In the genomic region with DNA sequence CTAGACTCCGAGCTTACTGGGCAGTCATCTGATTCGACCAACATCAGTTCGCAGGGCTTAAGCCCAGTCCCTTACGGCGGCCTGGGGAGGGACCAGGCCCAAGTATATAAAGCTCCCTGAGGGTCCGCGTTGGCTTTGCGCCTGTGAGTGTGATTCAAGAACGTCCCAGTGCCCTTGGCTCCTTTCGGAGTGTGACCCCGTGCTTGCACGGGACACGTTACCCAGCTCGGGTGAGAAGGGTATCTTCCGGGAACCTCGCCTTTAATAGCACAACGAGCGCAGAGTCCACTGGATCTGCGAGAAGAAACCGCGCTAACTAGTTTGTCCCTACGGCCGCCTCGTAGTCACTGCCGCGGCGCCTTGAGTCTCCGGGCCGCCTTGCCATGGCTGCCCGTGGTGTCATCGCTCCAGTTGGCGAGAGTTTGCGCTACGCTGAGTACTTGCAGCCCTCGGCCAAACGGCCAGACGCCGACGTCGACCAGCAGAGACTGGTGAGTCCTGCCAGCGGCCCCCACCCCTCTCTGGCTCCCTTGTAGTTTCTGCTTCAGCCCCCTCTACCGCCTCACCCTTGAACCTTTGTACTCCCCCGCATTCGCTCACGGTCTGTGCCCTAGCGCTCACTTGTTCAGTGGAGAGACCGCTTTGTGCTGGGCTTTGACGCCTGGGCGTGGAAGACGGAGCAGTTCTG, we compare ENCODE assay signal across 8 cellular contexts. TPM values are rescaled to one million over a fixed set of nuclear protein-coding genes. Genes with fewer than 3 reads are reported as not detected.
DNase-seq lines count a peak whose midpoint lies in the region; FAIRE-seq and TF ChIP-seq lines count a peak whose summit lies in the region.

A gene (plus strand): TSS at position 343 of the 688 bp plus-strand sequence. CDS start 41 bp downstream, at position 384.

- H3K27ac ChIP-seq in GM23248: peak within 1 kb of the TSS; percentile 83

- peak within 1 kb of the TSS; percentile 85 for H3K9ac ChIP-seq in GM23248

- no peak for FAIRE-seq in HTR-8/SVneo (lab: Jason Lieb, UNC)

- TF ChIP-seq CTCF in kidney epithelial cell (IDR thresholded peaks at IDR 0.05; ENCODE audit: insufficient read depth, low read length, poor library complexity, severe bottlenecking): peak; percentile 8

- H3K27me3 ChIP-seq in GM23248 (replicated peaks; ENCODE audit: insufficient read depth): no peaks in the 10 kb centered on the region
- H3K27me3 ChIP-seq in kidney epithelial cell (ENCODE audit: control insufficient read depth, insufficient read depth, low read length): no peaks in the 10 kb centered on the region

- peak within 1 kb of the TSS; percentile 75 for H3K4me2 ChIP-seq in GM23248 (ENCODE audit: unreplicated experiment)

- H3K4me3 ChIP-seq in GM23248: peak within 1 kb of the TSS; percentile 86
- H3K4me3 ChIP-seq in kidney epithelial cell (ENCODE audit: low read depth, low read length): peak within 1 kb of the TSS; percentile 52

- in situ Hi-C loops in GM23248 (cut with MboI): no loop called here

- H3F3A ChIP-seq in GM23248 (ENCODE audit: insufficient read depth): no peaks in the 10 kb centered on the region

- H3K36me3 ChIP-seq in GM23248 (ENCODE audit: low read depth) (0 out of 2 replicates have a peak, but pooled peaks cover 3% of the 10 kb centered on the region), kidney epithelial cell (ENCODE audit: control insufficient read depth, insufficient read depth, low read length) (no peaks in the 10 kb centered on the region)

- H3K79me2 ChIP-seq in GM23248 (ENCODE audit: insufficient read depth): peaks cover 47% of the 10 kb centered on the region

- H4K20me1 ChIP-seq in GM23248 (ENCODE audit: insufficient read depth): no peaks in the 10 kb centered on the region

- no peaks in the 10 kb centered on the region for H3K9me2 ChIP-seq in GM23248 (ENCODE audit: insufficient read depth)

- WGBS in GM23248 (ENCODE audit: low coverage in 1 of 2, low lambda C conversion rate in 2 of 2, missing lambda C conversion rate in 2 of 2), 2 experiments: 3% methylated on average over 48 to 50 of the region's 50 CpGs

- peak; percentile 96 for DNase-seq in ELF-1 (ENCODE audit: low read depth, low spot score)
- DNase-seq in GM23248: peak; percentile 94
- DNase-seq in M059J (ENCODE audit: low read depth): peak; percentile 80
- DNase-seq in activated CD4-positive, alpha-beta T cell treated with anti-CD3 and anti-CD28 coated beads for 1 hour: peak; percentile 70
- peak; percentile 75 for DNase-seq in cerebellum (ENCODE audit: low spot score)
- DNase-seq in kidney epithelial cell (ENCODE audit: low read depth): no peak
- peak; percentile 82 for DNase-seq in stimulated activated CD4-positive, alpha-beta T cell treated with anti-CD3 and anti-CD28 coated beads, Interleukin-15, amount 100 ng/mL, for 24 hours
- no peak for DNase-seq in HTR-8/SVneo (ENCODE audit: insufficient read length, low spot score)

- no peaks in the 10 kb centered on the region for H3K9me3 ChIP-seq in GM23248 (ENCODE audit: low read depth)

- 0 out of 2 replicates have a peak, but pooled peaks cover 13% of the 10 kb centered on the region for H3K4me1 ChIP-seq in GM23248 (ENCODE audit: insufficient read depth)

- H2AFZ ChIP-seq in GM23248: peak within 1 kb of the TSS; percentile 98

RNA-seq across cellular contexts. Expression of the gene that starts here (rescaled TPM):
- total RNA-seq in GM23248 (2014; rRNA removed; shearing (Covaris generic)): 9.2 and 25.9 TPM in 2 replicates
- polyA plus RNA-seq in GM23248 (2016; fragmentation: Nextera tagmentation; extraction: Ambion mirVana): 70.5 and 71.1 TPM in 2 replicates
- 29.0 and 34.6 TPM in 2 replicates for total RNA-seq in M059J (2014; rRNA removed; shearing (Covaris generic))
- total RNA-seq in cerebellum (12.0 TPM), kidney epithelial cell (16.0 and 23.8 TPM in 2 replicates)

Comparison
In these comparisons a context has a peak if more than half of its experiments do, and no peak if none do; other contexts are left out.
1. DNase-seq: peak in ELF-1 (single experiment), GM23248 (single experiment), M059J (single experiment), activated CD4-positive, alpha-beta T cell treated with anti-CD3 and anti-CD28 coated beads for 1 hour (single experiment), cerebellum (single experiment) and stimulated activated CD4-positive, alpha-beta T cell treated with anti-CD3 and anti-CD28 coated beads, Interleukin-15, amount 100 ng/mL, for 24 hours (single experiment); none in kidney epithelial cell (single experiment) and HTR-8/SVneo (single experiment).